Comparison of ENCODE assay signal across 8 cellular contexts in genomic region chr22:30253205-30253852, GRCh38. TPM values are rescaled to one million over a fixed set of nuclear protein-coding genes. Genes with fewer than 3 reads are reported as not detected.
DNase-seq lines count a peak whose midpoint lies in the region; ATAC-seq, FAIRE-seq and TF ChIP-seq lines count a peak whose summit lies in the region.

No MANE protein-coding gene starts in this region.

- intact Hi-C loops in posterior vena cava (cut with DNase I), result no loop called here

- peaks cover 42% of the 10 kb centered on the region for H3K4me1 ChIP-seq in fibroblast of lung (ENCODE audit: control insufficient read depth, extremely low read depth, insufficient read depth, low read length)

- H3K36me3 ChIP-seq in fibroblast of lung (ENCODE audit: control insufficient read depth, insufficient read depth, low read length), result no peaks in the 10 kb centered on the region

- H2AFZ ChIP-seq in fibroblast of lung (ENCODE audit: low read length), result peak overlapping the region; percentile 41

- no peak for TF ChIP-seq CTCF in fibroblast of lung (conservative IDR thresholded peaks at IDR 0.05 in 1 of 2, IDR thresholded peaks at IDR 0.05 in 1 of 2; ENCODE audit: low read depth in 1 of 2, low read length in 2 of 2)

- no peak for ATAC-seq in HG02763 (IDR thresholded peaks at IDR 0.05; ENCODE audit: unreplicated experiment)
- no peak for ATAC-seq in GM18511 (IDR thresholded peaks at IDR 0.05; ENCODE audit: unreplicated experiment)
- ATAC-seq in HG03196 (IDR thresholded peaks at IDR 0.05; ENCODE audit: unreplicated experiment), result no peak
- no peak for ATAC-seq in HG02870 (IDR thresholded peaks at IDR 0.05; ENCODE audit: unreplicated experiment)

- H3K4me2 ChIP-seq in fibroblast of lung (ENCODE audit: extremely low read depth, insufficient read depth, low read length), result no peak overlapping the region

- H3K9ac ChIP-seq in fibroblast of lung (ENCODE audit: insufficient read depth, low read length), result peak overlapping the region; percentile 67

- peak; percentile 81 for FAIRE-seq in GM12892 (lab: Jason Lieb, UNC)

- no peaks in the 10 kb centered on the region for H3K79me2 ChIP-seq in fibroblast of lung (ENCODE audit: control insufficient read depth, insufficient read depth, low read length)

- peak overlapping the region; percentile 92 for H3K27ac ChIP-seq in fibroblast of lung (ENCODE audit: insufficient read depth, low read length)

- no peaks in the 10 kb centered on the region for H3K9me3 ChIP-seq in fibroblast of lung (ENCODE audit: control insufficient read depth, insufficient read depth, low read depth, low read length)

- no peak for TF ChIP-seq POLR2A in GM12892 (IDR thresholded peaks at IDR 0.05; ENCODE audit: low read depth, low read length)

- no peak overlapping the region for H3K4me3 ChIP-seq in fibroblast of lung (replicated peaks in 1 of 4; ENCODE audit: control extremely low read depth in 1 of 4, insufficient read depth in 1 of 4, low read depth in 3 of 4, low read length in 4 of 4)

- no peaks in the 10 kb centered on the region for H4K20me1 ChIP-seq in fibroblast of lung (ENCODE audit: control insufficient read depth, extremely low read depth, insufficient read depth, low read length)

- no peaks in the 10 kb centered on the region for H3K27me3 ChIP-seq in fibroblast of lung (ENCODE audit: control insufficient read depth, insufficient read depth, low read length)

- DNase-seq in GM12892 (ENCODE audit: insufficient read length), result no peak
- DNase-seq in NCI-H69 (lab: John Stamatoyannopoulos, UW), result peak; percentile 77
- peak; percentile 77 to 82 for DNase-seq in fibroblast of lung (ENCODE audit: low read depth in 2 of 2)
- peak; percentile 89 for DNase-seq in posterior vena cava (ENCODE audit: low spot score)

RNA-seq across cellular contexts. Expression of gene LIF, which starts 6.8 kb away (rescaled TPM):
- polyA plus RNA-seq in GM12892 (2012; ENCODE audit: missing spikeins), result 1.2 TPM
- total RNA-seq in fibroblast of lung (3.6 and 11.2 TPM in 2 replicates), posterior vena cava (1 to 10 TPM; 2.6 to 8.1 TPM)
- polyA plus RNA-seq in fibroblast of lung, result 4.5 and 19.6 TPM in 2 replicates
- polyA plus RNA-seq in fibroblast of lung (2012), result 7.1 and 25.1 TPM in 2 replicates
- polyA minus RNA-seq in fibroblast of lung (ENCODE audit: low replicate concordance), result 40.6 and 97.7 TPM in 2 replicates

RNA-seq across cellular contexts. Expression of gene OSM, which starts 13.3 kb away (rescaled TPM):
- not detected for polyA plus RNA-seq in GM12892 (2012; ENCODE audit: missing spikeins)
- total RNA-seq in fibroblast of lung (not detected in 2 replicates), posterior vena cava (1 to 10 TPM; 1.0 to 2.0 TPM)
- not detected in 2 replicates for polyA plus RNA-seq in fibroblast of lung
- not detected in 2 replicates for polyA plus RNA-seq in fibroblast of lung (2012)
- not detected in 2 replicates for polyA minus RNA-seq in fibroblast of lung (ENCODE audit: low replicate concordance)

RNA-seq across cellular contexts. Expression of gene CASTOR1, which starts 36.0 kb away (rescaled TPM):
- 4.7 TPM for polyA plus RNA-seq in GM12892 (2012; ENCODE audit: missing spikeins)
- total RNA-seq in fibroblast of lung (5.0 and 5.6 TPM in 2 replicates), posterior vena cava (10 to 100 TPM in 1 of 2 donors, 1 to 10 TPM in 1; 9.8 to 14.3 TPM)
- polyA plus RNA-seq in fibroblast of lung, result 2.7 and 3.4 TPM in 2 replicates
- polyA plus RNA-seq in fibroblast of lung (2012), result 4.5 and 4.7 TPM in 2 replicates
- polyA minus RNA-seq in fibroblast of lung (ENCODE audit: low replicate concordance), result 4.6 and 5.5 TPM in 2 replicates
